11 cellular contexts compared by ENCODE assay signal in the genomic region with DNA sequence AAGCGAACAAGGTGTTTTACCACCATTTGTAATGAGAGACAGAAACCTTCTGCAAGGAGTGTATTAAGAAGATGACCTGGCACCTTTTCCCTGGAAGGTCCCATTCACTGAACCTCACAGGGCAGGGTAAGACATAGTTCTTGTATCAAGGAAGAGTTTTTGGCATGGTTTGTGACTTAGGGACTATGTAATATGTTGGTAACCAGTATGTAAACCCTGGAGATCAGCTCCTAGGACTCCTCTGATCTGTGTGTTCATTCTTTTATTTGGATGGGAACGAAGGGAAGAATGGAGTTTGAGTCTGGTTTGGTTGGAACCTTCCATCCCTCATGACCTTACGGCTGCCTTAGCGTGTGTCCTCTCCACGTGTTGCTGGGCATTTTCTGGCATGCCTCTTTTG.
"Had no signal": no experiment of that assay in that cellular context is flagged by ENCODE, and none has a peak within 500 bp of the region (broad histone marks: within the 10 kb centered on the region; RNA-seq: fewer than 3 reads in every experiment).

No MANE protein-coding gene starts in this region.

- DNase-seq: GM23248, GOT3, H7, H9, HCEC 1CT, HFFc6 had no signal

- H3K9ac ChIP-seq: GM23248 had no signal

- H2AFZ ChIP-seq: GM23248, GM23338 had no signal

- H3K27ac ChIP-seq: GM23248 had no signal

- H3K4me2 ChIP-seq: GM23338 had no signal

- ATAC-seq: GM23338, HCT116 had no signal

- FAIRE-seq: H1, H54 had no signal

- H3K9me3 ChIP-seq: HAP-1 had no signal

- H3K4me3 ChIP-seq: GM23248, GM23338, HAP-1 had no signal

- H3K36me3 ChIP-seq: HAP-1 had no signal

- H3K4me1 ChIP-seq: HAP-1 had no signal
